26 cellular contexts compared by ENCODE assay signal in genomic region chr13:76570485-76570884, GRCh38.
DNase-seq lines count a peak whose midpoint lies in the region; ATAC-seq and TF ChIP-seq lines count a peak whose summit lies in the region.
"Had no signal": no experiment of that assay in that cellular context is flagged by ENCODE, and none has a peak within 500 bp of the region (broad histone marks: within the 10 kb centered on the region; RNA-seq: fewer than 3 reads in every experiment).

No MANE protein-coding gene starts in this region.

- H3K27me3 ChIP-seq in NT2/D1 (ENCODE audit: insufficient read depth, insufficient read length) (no peaks in the 10 kb centered on the region), trophoblast cell (ENCODE audit: insufficient read depth, low read length) (no peaks in the 10 kb centered on the region), mammary epithelial cell (ENCODE audit: insufficient read depth, low read length) (peaks cover 5% of the 10 kb centered on the region)
- H3K27me3 ChIP-seq: BE2C, stomach, tibial artery had no signal

- intact Hi-C loops in mammary epithelial cell (cut with micrococcal nuclease) = no loop called here

- no peak overlapping the region for H3K23ac ChIP-seq in trophoblast cell (ENCODE audit: low read length)

- dilution Hi-C loops in mammary epithelial cell (cut with HindIII; ENCODE audit: low sequenced_read_pairs) = no loop called here

- no CpG with 5 or more reads among the region's 1 CpG for WGBS in trophoblast cell (ENCODE audit: extremely low coverage, insufficient coverage, insufficient read length)
- WGBS in mammary epithelial cell (ENCODE audit: low coverage, missing lambda C conversion rate) = 25% methylated on average over 1 of the region's 1 CpG

- no peak for ATAC-seq in HG02884 (IDR thresholded peaks at IDR 0.05; ENCODE audit: unreplicated experiment)
- ATAC-seq: activated naive CD8-positive, alpha-beta T cell treated with anti-CD3 and anti-CD28 coated beads, Interleukin-2, amount 50 U/mL, for 24 hours; HCT116 had no signal

- H4K8ac ChIP-seq in trophoblast cell (ENCODE audit: low read depth, low read length) = no peak overlapping the region

- H3K27ac ChIP-seq in trophoblast cell (ENCODE audit: low read depth, low read length) (peak overlapping the region; percentile 40), mammary epithelial cell (ENCODE audit: insufficient read depth, low read depth, low read length) (no peak overlapping the region)
- H3K27ac ChIP-seq: SK-N-MC, stomach, tibial artery, VCaP had no signal

- H3K79me1 ChIP-seq in trophoblast cell (ENCODE audit: low read length) = peaks cover 2% of the 10 kb centered on the region

- in situ Hi-C loops in G401 (cut with HindIII; ENCODE audit: low sequenced_read_pairs) = no loop called here
- in situ Hi-C loops in mammary epithelial cell (cut with MboI; ENCODE audit: low sequenced_read_pairs in 2 of 2) = no loop called here

- no peak overlapping the region for H2AK5ac ChIP-seq in trophoblast cell (ENCODE audit: low read length)

- H3K9ac ChIP-seq in NT2/D1 (ENCODE audit: insufficient read length, low read depth) = no peak overlapping the region
- H3K9ac ChIP-seq in trophoblast cell (ENCODE audit: low read length) = no peak overlapping the region
- H3K9ac ChIP-seq in mammary epithelial cell (ENCODE audit: insufficient read depth, low read length) = no peak overlapping the region

- H4K91ac ChIP-seq in trophoblast cell (ENCODE audit: low read depth, low read length) = peak overlapping the region; percentile 32

- peaks cover 3% of the 10 kb centered on the region for H3K4me1 ChIP-seq in NT2/D1 (ENCODE audit: insufficient read depth, insufficient read length)
- peaks cover 2 to 6% of the 10 kb centered on the region in 2 experiments for H3K4me1 ChIP-seq in trophoblast cell (ENCODE audit: control insufficient read depth in 1 of 2, insufficient read depth in 2 of 2, low read length in 2 of 2)
- H3K4me1 ChIP-seq in mammary epithelial cell (ENCODE audit: insufficient read depth, low read length) = no peaks in the 10 kb centered on the region
- H3K4me1 ChIP-seq: BE2C, stomach, tibial artery had no signal

- H2BK5ac ChIP-seq in trophoblast cell (ENCODE audit: low read depth, low read length, poor library complexity) = peak overlapping the region; percentile 21

- H2BK120ac ChIP-seq in trophoblast cell (ENCODE audit: insufficient read depth, low read length, poor library complexity) = no peak overlapping the region

- no peak overlapping the region for H3K4ac ChIP-seq in trophoblast cell (ENCODE audit: low read depth, low read length)

- no TSS peak for BruUV-seq in mammary epithelial cell (replicated peaks; lab: Mats Ljungman, UMichigan)

- no peak overlapping the region for H3K14ac ChIP-seq in trophoblast cell (ENCODE audit: low read length)

- peaks cover 10% of the 10 kb centered on the region; the same call in 1 of the 2 replicates for H3K9me3 ChIP-seq in NT2/D1 (ENCODE audit: insufficient read depth, low read length)
- H3K9me3 ChIP-seq in trophoblast cell (ENCODE audit: insufficient read depth, low read depth, low read length) = no peaks in the 10 kb centered on the region
- no peaks in the 10 kb centered on the region for H3K9me3 ChIP-seq in mammary epithelial cell (replicated peaks; ENCODE audit: insufficient read depth, low read length)
- H3K9me3 ChIP-seq: BE2C had no signal

- H4K12ac ChIP-seq in trophoblast cell (ENCODE audit: low read depth, low read length) = no peak overlapping the region

- H3K4me3 ChIP-seq in NT2/D1 (ENCODE audit: insufficient read length, low read depth) (no peak overlapping the region), trophoblast cell (ENCODE audit: low read depth, low read length) (no peak overlapping the region), mammary epithelial cell (replicated peaks in 1 of 3; ENCODE audit: insufficient read depth in 1 of 3, low read depth in 2 of 3, low read length in 3 of 3) (no peak overlapping the region)
- H3K4me3 ChIP-seq: SK-N-MC, stomach, tibial artery had no signal

- peak; percentile 30 for DNase-seq in G401 (ENCODE audit: low spot score)
- peak; percentile 63 for DNase-seq in NT2/D1 (ENCODE audit: low read depth, low spot score)
- peak; percentile 47 for DNase-seq in globus pallidus (ENCODE audit: low spot score)
- no peak for DNase-seq in trophoblast cell
- DNase-seq in SW480 (ENCODE audit: low spot score) = no peak
- no peak for DNase-seq in mammary epithelial cell
- no peak for DNase-seq in NCI-H82 treated with DMSO at 0.1 percent for 48 hours (lab: John Stamatoyannopoulos, UW; ENCODE audit: unreplicated experiment)
- DNase-seq: activated CD4-positive, alpha-beta T cell treated with anti-CD3 and anti-CD28 coated beads for 48 hours; activated gamma-delta T cell treated with Interleukin-2 at 50 U/mL for 16 hours; activated naive CD8-positive, alpha-beta T cell treated with anti-CD3 and anti-CD28 coated beads, Interleukin-2, amount 50 U/mL, for 24 hours; activated T-cell treated with anti-CD3 and anti-CD28 coated beads, Interleukin-2, amount 50 U/mL, for 1 hour; BE2C; glutamatergic neuron; left cardiac atrium; naive B cell; NCI-H146; NCI-H2107; NCI-H446; occipital lobe; OCI-M1; stomach; tibial artery had no signal

- no peak overlapping the region for H2AFZ ChIP-seq in trophoblast cell (ENCODE audit: insufficient read depth, low read length, poor library complexity)
- no peak overlapping the region for H2AFZ ChIP-seq in mammary epithelial cell (ENCODE audit: low read depth, low read length)

- no peaks in the 10 kb centered on the region for H3K36me3 ChIP-seq in NT2/D1 (ENCODE audit: insufficient read depth, insufficient read length, low read length)
- peaks cover 0 to 1% of the 10 kb centered on the region in 2 experiments for H3K36me3 ChIP-seq in trophoblast cell (ENCODE audit: control insufficient read depth in 1 of 2, insufficient read depth in 2 of 2, low read length in 2 of 2)
- H3K36me3 ChIP-seq in mammary epithelial cell (ENCODE audit: insufficient read depth, low read length) = no peaks in the 10 kb centered on the region
- H3K36me3 ChIP-seq: BE2C, stomach, tibial artery had no signal

- H3K18ac ChIP-seq in trophoblast cell (ENCODE audit: low read length) = no peak overlapping the region

- H3K4me2 ChIP-seq in trophoblast cell (ENCODE audit: low read length) (no peak overlapping the region), mammary epithelial cell (ENCODE audit: insufficient read depth, low read depth, low read length) (no peak overlapping the region)

- H2BK12ac ChIP-seq in trophoblast cell (ENCODE audit: low read length) = peak overlapping the region; percentile 39

- no peaks in the 10 kb centered on the region for H3K79me2 ChIP-seq in trophoblast cell (ENCODE audit: control insufficient read depth, insufficient read depth, low read length, poor library complexity)
- no peaks in the 10 kb centered on the region for H3K79me2 ChIP-seq in mammary epithelial cell (ENCODE audit: insufficient read depth, low read length)

- peaks cover 2% of the 10 kb centered on the region for H4K20me1 ChIP-seq in mammary epithelial cell (ENCODE audit: insufficient read depth, low read length)

- no peak for TF ChIP-seq CTCF in mammary epithelial cell (conservative IDR thresholded peaks at IDR 0.05 in 1 of 2, IDR thresholded peaks at IDR 0.05 in 1 of 2; ENCODE audit: extremely low read depth in 1 of 2, insufficient read depth in 1 of 2, low read depth in 1 of 2, low read length in 2 of 2)

- CTCF ChIA-PET in mammary epithelial cell (lab: Charles Lee; ENCODE audit: low non-redundant PET) = no interaction called here

Comparison
In these comparisons a context has a peak if more than half of its experiments do, and no peak if none do; other contexts are left out.
1. DNase-seq: peak in G401 (single experiment), NT2/D1 (single experiment) and globus pallidus (single experiment); none in trophoblast cell (0 of 2), SW480 (single experiment), mammary epithelial cell (single experiment) and NCI-H82 treated with DMSO at 0.1 percent for 48 hours (single experiment).